Comparison of ENCODE assay signal across 1 cellular context in the genomic region with DNA sequence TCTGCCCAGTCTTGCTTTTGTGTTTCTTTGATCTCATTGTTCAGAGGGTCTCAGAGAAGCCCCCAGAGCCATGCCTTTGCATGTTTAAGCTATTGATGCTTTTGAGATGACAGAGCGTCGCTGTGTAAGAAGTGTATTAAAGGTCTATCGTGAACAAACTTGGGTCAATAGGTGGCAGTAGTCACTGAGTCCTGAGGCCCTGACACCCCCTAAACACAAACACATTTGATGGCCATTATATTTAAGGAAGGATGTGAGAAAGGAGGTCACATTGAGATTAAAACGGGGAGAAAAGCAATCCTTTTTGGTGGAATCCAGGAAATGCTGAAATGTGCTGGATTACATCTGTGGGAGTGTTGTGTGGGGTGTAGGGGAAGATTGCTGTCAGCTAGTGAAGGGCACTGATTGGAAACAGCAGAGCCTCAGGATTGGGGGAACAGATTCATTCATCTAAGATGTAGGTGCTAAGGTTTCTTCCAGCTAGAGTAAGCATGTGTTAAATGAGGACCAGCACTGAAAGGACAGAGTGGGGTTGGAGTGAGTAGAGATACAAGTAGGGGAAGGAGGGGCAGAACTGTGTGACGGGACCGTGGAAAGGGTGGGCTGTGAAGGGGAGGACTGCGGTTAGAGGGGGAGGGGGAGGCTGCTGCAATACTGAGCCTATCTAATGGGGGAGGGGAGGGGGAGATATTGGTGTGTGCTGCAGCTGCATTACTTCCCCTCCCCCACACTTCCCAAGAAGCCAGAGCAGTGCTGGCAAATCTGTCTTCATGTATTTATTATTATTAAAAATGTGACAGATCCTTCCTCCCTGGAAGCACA.
TF ChIP-seq lines count a peak whose summit lies in the region.

No MANE protein-coding gene starts in this region.

TF ChIP-seq in SK-N-SH treated with all-trans-retinoic acid at 6 μM for 48 hours, 23 proteins besides CTCF, POLR2A, EP300 and RAD21 (continued from another document):
- TF ChIP-seq ZNF565 (CRISPR knock-in tag; conservative IDR thresholded peaks at IDR 0.05; ENCODE audit: low read depth) = no peak
- TF ChIP-seq BACH2 (CRISPR knock-in tag; IDR thresholded peaks at IDR 0.05; ENCODE audit: borderline replicate concordance) = no peak
- TF ChIP-seq RARB (CRISPR knock-in tag; IDR thresholded peaks at IDR 0.05) = no peak
- TF ChIP-seq TCF4 (CRISPR knock-in tag; IDR thresholded peaks at IDR 0.05; ENCODE audit: borderline replicate concordance) = no peak
- no peak for TF ChIP-seq ARNTL (CRISPR knock-in tag; IDR thresholded peaks at IDR 0.05; ENCODE audit: borderline replicate concordance, low read depth)
- TF ChIP-seq CSDC2 (CRISPR knock-in tag; IDR thresholded peaks at IDR 0.05) = no peak
- no peak for TF ChIP-seq ZNF70 (CRISPR knock-in tag; IDR thresholded peaks at IDR 0.05)
- TF ChIP-seq, protein P1, sequence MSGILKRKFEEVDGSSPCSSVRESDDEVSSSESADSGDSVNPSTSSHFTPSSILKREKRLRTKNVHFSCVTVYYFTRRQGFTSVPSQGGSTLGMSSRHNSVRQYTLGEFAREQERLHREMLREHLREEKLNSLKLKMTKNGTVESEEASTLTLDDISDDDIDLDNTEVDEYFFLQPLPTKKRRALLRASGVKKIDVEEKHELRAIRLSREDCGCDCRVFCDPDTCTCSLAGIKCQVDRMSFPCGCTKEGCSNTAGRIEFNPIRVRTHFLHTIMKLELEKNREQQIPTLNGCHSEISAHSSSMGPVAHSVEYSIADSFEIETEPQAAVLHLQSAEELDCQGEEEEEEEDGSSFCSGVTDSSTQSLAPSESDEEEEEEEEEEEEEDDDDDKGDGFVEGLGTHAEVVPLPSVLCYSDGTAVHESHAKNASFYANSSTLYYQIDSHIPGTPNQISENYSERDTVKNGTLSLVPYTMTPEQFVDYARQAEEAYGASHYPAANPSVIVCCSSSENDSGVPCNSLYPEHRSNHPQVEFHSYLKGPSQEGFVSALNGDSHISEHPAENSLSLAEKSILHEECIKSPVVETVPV (CRISPR knock-in tag; IDR thresholded peaks at IDR 0.05) = no peak
- TF ChIP-seq CREB5 (CRISPR knock-in tag; IDR thresholded peaks at IDR 0.05; ENCODE audit: low read depth) = no peak
- no peak for TF ChIP-seq PPARA (CRISPR knock-in tag; IDR thresholded peaks at IDR 0.05; ENCODE audit: borderline replicate concordance)
- no peak for TF ChIP-seq OSR1 (CRISPR knock-in tag; IDR thresholded peaks at IDR 0.05)
- no peak for TF ChIP-seq SNAI2 (CRISPR knock-in tag; IDR thresholded peaks at IDR 0.05)
- TF ChIP-seq ZC3H10 (CRISPR knock-in tag; IDR thresholded peaks at IDR 0.05) = no peak
- TF ChIP-seq ESRRG (CRISPR knock-in tag; IDR thresholded peaks at IDR 0.05) = no peak
